Comparison of ENCODE assay signal across 9 cellular contexts in genomic region chr11:77101043-77101537, GRCh38. TPM values are rescaled to one million over a fixed set of nuclear protein-coding genes. Genes with fewer than 3 reads are reported as not detected.
DNase-seq lines count a peak whose midpoint lies in the region; ATAC-seq and TF ChIP-seq lines count a peak whose summit lies in the region.
"Had no signal": no experiment of that assay in that cellular context is flagged by ENCODE, and none has a peak within 500 bp of the region (broad histone marks: within the 10 kb centered on the region; RNA-seq: fewer than 3 reads in every experiment).

No MANE protein-coding gene starts in this region.

- H3K9me3 ChIP-seq in Panc1 (ENCODE audit: control insufficient read depth, insufficient read depth, low read depth, low read length) (no peaks in the 10 kb centered on the region), ascending aorta (no peaks in the 10 kb centered on the region), right atrium auricular region (no peaks in the 10 kb centered on the region)

- no peaks in the 10 kb centered on the region for H3K36me3 ChIP-seq in Panc1 (ENCODE audit: control insufficient read depth, insufficient read depth, low read length)
- H3K36me3 ChIP-seq in ascending aorta: peaks cover 0 to 5% of the 10 kb centered on the region in 2 donors
- no peaks in the 10 kb centered on the region for H3K36me3 ChIP-seq in right atrium auricular region

- H3K4me1 ChIP-seq in Panc1 (ENCODE audit: control insufficient read depth, insufficient read depth, low read length) (no peaks in the 10 kb centered on the region), ascending aorta (peaks cover 0 to under 1% of the 10 kb centered on the region in 2 donors), right atrium auricular region (no peaks in the 10 kb centered on the region)

- BruUV-seq in Panc1 (replicated peaks; lab: Mats Ljungman, UMichigan): no TSS peak

- TF ChIP-seq CTCF in GM12875 (IDR thresholded peaks at IDR 0.05; ENCODE audit: borderline replicate concordance, insufficient read depth, low read depth, low read length) (peak; percentile 48; the same call in 1 of the 2 replicates), Panc1 (IDR thresholded peaks at IDR 0.05) (no peak), fibroblast of mammary gland (conservative IDR thresholded peaks at IDR 0.05; ENCODE audit: control insufficient read depth, insufficient read depth, low read depth, low read length) (peak; percentile 72), ascending aorta (IDR thresholded peaks at IDR 0.05) (peak in 1 of 3 experiments; percentile 7), right atrium auricular region (IDR thresholded peaks at IDR 0.05) (peak in 1 of 2 donors; percentile 21)

- CTCF ChIA-PET in Panc1 (lab: Charles Lee): interaction anchor here (0.6 to 1.1 kb wide), 2 partner anchors 10 to 14 kb away, joined by 3 read pairs; no protein-coding TSS in a partner anchor

- POLR2A ChIA-PET in Panc1 (lab: Charles Lee): no interaction called here

- in situ Hi-C loops in Panc1 (cut with HindIII; ENCODE audit: low pct_unique_long_range_greater_than_20kb, low sequenced_read_pairs): no loop called here

- intact Hi-C loops in Panc1 (cut with micrococcal nuclease; ENCODE audit: unreplicated experiment) (no loop called here), ascending aorta (cut with DNase I) (no loop called here)

- H3K4me3 ChIP-seq in GM12875 (ENCODE audit: low read depth, low read length): no peak overlapping the region
- no peak overlapping the region for H3K4me3 ChIP-seq in Panc1 (ENCODE audit: low read depth in 2 of 2, low read length in 2 of 2)
- H3K4me3 ChIP-seq in fibroblast of mammary gland (ENCODE audit: control insufficient read depth, low read depth, low read length): no peak overlapping the region
- H3K4me3 ChIP-seq in ascending aorta: no peak overlapping the region
- no peak overlapping the region for H3K4me3 ChIP-seq in right atrium auricular region

- H3K27ac ChIP-seq in Panc1 (ENCODE audit: low read length) (no peak overlapping the region), ascending aorta (no peak overlapping the region), right atrium auricular region (no peak overlapping the region)

- ATAC-seq in Panc1 (peak; percentile 37; the same call in 1 of the 2 replicates), GM19324 (IDR thresholded peaks at IDR 0.05; ENCODE audit: low FRiP score, unreplicated experiment) (no peak)

- DNase-seq in A172 (ENCODE audit: low spot score) (peak; percentile 34), Panc1 (ENCODE audit: low read depth, low spot score) (no peak), fibroblast of mammary gland (ENCODE audit: low read depth) (peak; percentile 55), ascending aorta (ENCODE audit: low spot score in 2 of 2) (no peak), HuH-7 (ENCODE audit: low spot score) (no peak), right atrium auricular region (ENCODE audit: low spot score) (no peak)

- H3K27me3 ChIP-seq in Panc1 (ENCODE audit: control insufficient read depth, insufficient read depth, low read length) (no peaks in the 10 kb centered on the region), ascending aorta (no peaks in the 10 kb centered on the region), right atrium auricular region (no peaks in the 10 kb centered on the region)

RNA-seq across cellular contexts. Expression of gene OMP, which starts 1.6 kb away (rescaled TPM):
- total RNA-seq in A172 (2014; rRNA removed; shearing (Covaris generic)): not detected in 2 replicates
- total RNA-seq in Panc1 (2021; ENCODE audit: unreplicated experiment) (1.5 TPM), ascending aorta (not detected), right atrium auricular region (not detected)
- polyA plus RNA-seq in Panc1 (2012; ENCODE audit: insufficient read length): 0.93 TPM
- polyA plus RNA-seq: IgD-negative memory B cell had no signal

RNA-seq across cellular contexts. Expression of gene MYO7A, which starts 27.0 kb away (rescaled TPM):
- 0.05 TPM in 1 of 2 replicates, not detected in the other for total RNA-seq in A172 (2014; rRNA removed; shearing (Covaris generic))
- total RNA-seq in Panc1 (2021; ENCODE audit: unreplicated experiment) (1.3 TPM), ascending aorta (46.4 TPM), right atrium auricular region (1 to 10 TPM; 1.4 to 5.0 TPM)
- polyA plus RNA-seq in Panc1 (2012; ENCODE audit: insufficient read length): 1.9 TPM
- polyA plus RNA-seq: IgD-negative memory B cell had no signal

RNA-seq across cellular contexts. Expression of gene CAPN5, which starts 34.3 kb away (rescaled TPM):
- 15.2 and 18.3 TPM in 2 replicates for total RNA-seq in A172 (2014; rRNA removed; shearing (Covaris generic))
- total RNA-seq in Panc1 (2021; ENCODE audit: unreplicated experiment) (17.3 TPM), ascending aorta (7.9 TPM), right atrium auricular region (1 to 10 TPM; 2.6 to 4.0 TPM)
- 24.6 TPM for polyA plus RNA-seq in Panc1 (2012; ENCODE audit: insufficient read length)

Comparison
In these comparisons a context has a peak if more than half of its experiments do, and no peak if none do; other contexts are left out.
1. DNase-seq: peak in A172 (single experiment) and fibroblast of mammary gland (single experiment); none in Panc1 (single experiment), ascending aorta (0 of 2), HuH-7 (single experiment) and right atrium auricular region (single experiment).